ENCODE assay signal across 22 cellular contexts in genomic region chr12:131917711-131918306, GRCh38. TPM values are rescaled to one million over a fixed set of nuclear protein-coding genes. Genes with fewer than 3 reads are reported as not detected.
DNase-seq lines count a peak whose midpoint lies in the region; ATAC-seq, FAIRE-seq and TF ChIP-seq lines count a peak whose summit lies in the region.
"Had no signal": no experiment of that assay in that cellular context is flagged by ENCODE, and none has a peak within 500 bp of the region (broad histone marks: within the 10 kb centered on the region; RNA-seq: fewer than 3 reads in every experiment).

No MANE protein-coding gene starts in this region.

- no peak overlapping the region for H2AK9ac ChIP-seq in IMR-90 (replicated peaks; ENCODE audit: low read depth, low read length, poor library complexity)

- H3K4me2 ChIP-seq in IMR-90 (ENCODE audit: low read depth, low read length) (no peak overlapping the region), H1 (ENCODE audit: insufficient read depth in 1 of 2, low read depth in 2 of 2, low read length in 2 of 2) (no peak overlapping the region), osteoblast (ENCODE audit: insufficient read depth, low read length) (no peak overlapping the region)

- H4K8ac ChIP-seq in IMR-90 (ENCODE audit: low read depth in 2 of 2, low read length in 2 of 2) (no peak overlapping the region), H1 (ENCODE audit: extremely low read depth, insufficient read depth, low read length) (peak overlapping the region; percentile 25; the same call in 1 of the 2 replicates)

- no peak for TF ChIP-seq POLR2A in IMR-90 (IDR thresholded peaks at IDR 0.05; ENCODE audit: low read depth, low read length)
- TF ChIP-seq POLR2A in H1 (IDR thresholded peaks at IDR 0.05; ENCODE audit: control extremely low read depth in 1 of 2, low read depth in 2 of 2, low read length in 2 of 2): no peak

- H3K56ac ChIP-seq in IMR-90 (ENCODE audit: extremely low read depth, insufficient read depth, low read length) (no peak overlapping the region), H1 (replicated peaks; ENCODE audit: insufficient read length, low read depth, low read length) (no peak overlapping the region)

- peaks cover 3% of the 10 kb centered on the region for H3K4me1 ChIP-seq in IMR-90 (ENCODE audit: control insufficient read depth, insufficient read depth, low read length)
- H3K4me1 ChIP-seq in H1 (replicated peaks in 1 of 4; ENCODE audit: control insufficient read depth in 3 of 4, insufficient read depth in 4 of 4, low read length in 3 of 4): no peaks in the 10 kb centered on the region
- H3K4me1 ChIP-seq in osteoblast (ENCODE audit: insufficient read depth, low read length): peaks cover 1% of the 10 kb centered on the region
- H3K4me1 ChIP-seq: HAP-1 had no signal

- no peak overlapping the region for H2BK120ac ChIP-seq in IMR-90 (ENCODE audit: low read depth, low read length)
- H2BK120ac ChIP-seq in H1 (replicated peaks; ENCODE audit: low read depth, low read length): no peak overlapping the region

- in situ Hi-C loops in IMR-90 (cut with MboI; ENCODE audit: low sequenced_read_pairs): no loop called here

- TF ChIP-seq EP300 in H1 (IDR thresholded peaks at IDR 0.05; ENCODE audit: borderline replicate concordance in 1 of 2, low read depth in 2 of 2, low read length in 2 of 2): no peak

- H4K5ac ChIP-seq in IMR-90 (ENCODE audit: low read depth, low read length) (no peak overlapping the region), H1 (ENCODE audit: insufficient read length, low read depth, low read length) (no peak overlapping the region)

- no peak overlapping the region for H2BK5ac ChIP-seq in IMR-90 (ENCODE audit: low read depth, low read length, poor library complexity, severe bottlenecking)
- no peak overlapping the region for H2BK5ac ChIP-seq in H1 (ENCODE audit: low read depth, low read length)

- no peaks in the 10 kb centered on the region for H3K9me1 ChIP-seq in IMR-90 (ENCODE audit: insufficient read depth, low read length)

- H3K79me2 ChIP-seq in H1 (ENCODE audit: control insufficient read depth in 1 of 2, insufficient read depth in 2 of 2, low read length in 2 of 2) (no peaks in the 10 kb centered on the region), osteoblast (ENCODE audit: insufficient read depth, low read length) (no peaks in the 10 kb centered on the region)

- no peak overlapping the region for H3K23ac ChIP-seq in IMR-90 (ENCODE audit: low read depth, low read length)
- no peak overlapping the region for H3K23ac ChIP-seq in H1 (ENCODE audit: insufficient read length)

- BruUV-seq in IMR-90 (replicated peaks; lab: Mats Ljungman, UMichigan): no TSS peak

- H3K4me3 ChIP-seq in GM06990 (replicated peaks; ENCODE audit: low read depth, low read length) (no peak overlapping the region), IMR-90 (ENCODE audit: insufficient read depth, low read depth, low read length) (no peak overlapping the region), H1 (ENCODE audit: extremely low read depth in 1 of 4, insufficient read depth in 2 of 4, low read depth in 3 of 4, low read length in 4 of 4) (no peak overlapping the region), osteoblast (ENCODE audit: insufficient read depth, low read length) (no peak overlapping the region), WERI-Rb-1 (ENCODE audit: low read depth, low read length) (no peak overlapping the region)
- H3K4me3 ChIP-seq: HAP-1, SK-N-MC had no signal

- H3K9ac ChIP-seq in IMR-90 (ENCODE audit: low read depth, low read length) (no peak overlapping the region), H1 (replicated peaks in 1 of 4; ENCODE audit: extremely low read depth in 1 of 4, low read depth in 3 of 4, low read length in 3 of 4) (no peak overlapping the region)

- H2AFZ ChIP-seq in IMR-90 (replicated peaks; ENCODE audit: low read length, poor library complexity) (peak overlapping the region; percentile 5), H1 (ENCODE audit: low read length) (no peak overlapping the region), osteoblast (ENCODE audit: low read length) (no peak overlapping the region)

- no peaks in the 10 kb centered on the region for H4K20me1 ChIP-seq in IMR-90 (ENCODE audit: insufficient read depth, low read length)
- H4K20me1 ChIP-seq in H1 (replicated peaks in 1 of 2; ENCODE audit: control insufficient read depth in 1 of 2, insufficient read depth in 2 of 2, low read length in 2 of 2): peaks cover 0 to 11% of the 10 kb centered on the region in 2 experiments
- peaks cover 2% of the 10 kb centered on the region for H4K20me1 ChIP-seq in osteoblast (ENCODE audit: insufficient read depth, low read length)

- no peak overlapping the region for H3K14ac ChIP-seq in IMR-90 (replicated peaks; ENCODE audit: low read depth, low read length)
- H3K14ac ChIP-seq in H1 (ENCODE audit: insufficient read length): no peak overlapping the region

- H4K91ac ChIP-seq in IMR-90 (ENCODE audit: insufficient read depth, low read depth, low read length) (no peak overlapping the region), H1 (replicated peaks; ENCODE audit: insufficient read length, low read length) (no peak overlapping the region)

- ATAC-seq in IMR-90 (ENCODE audit: low read depth): no peak
- ATAC-seq: T-helper 17 cell had no signal

- H3K18ac ChIP-seq in IMR-90 (ENCODE audit: low read depth, low read length) (no peak overlapping the region), H1 (ENCODE audit: extremely low read depth, low read length) (no peak overlapping the region)

- H2BK20ac ChIP-seq in IMR-90 (ENCODE audit: low read depth, low read length) (no peak overlapping the region), H1 (ENCODE audit: low read length) (no peak overlapping the region)

- POLR2A ChIA-PET in IMR-90 (lab: Charles Lee; ENCODE audit: unreplicated experiment) (no interaction called here), H1 (lab: Charles Lee; ENCODE audit: partially characterized antibody) (interaction anchor here (0.9 to 4.8 kb wide), 4 partner anchors 10 to 32 kb away, joined by 3 to 33 read pairs (median 4); partner anchors contain the start of genes EP400 and PUS1)

- dilution Hi-C loops in IMR-90 (cut with HindIII; ENCODE audit: low sequenced_read_pairs, unreplicated experiment): no loop called here

- no peak overlapping the region for H3K27ac ChIP-seq in IMR-90 (ENCODE audit: insufficient read depth, low read length)
- H3K27ac ChIP-seq in H1 (ENCODE audit: low read depth, low read length): no peak overlapping the region
- no peak overlapping the region for H3K27ac ChIP-seq in osteoblast (ENCODE audit: low read depth, low read length)
- no peak overlapping the region for H3K27ac ChIP-seq in WERI-Rb-1
- H3K27ac ChIP-seq: SK-N-MC had no signal

- no peak overlapping the region for H2AK5ac ChIP-seq in IMR-90 (ENCODE audit: low read depth, low read length)
- no peak overlapping the region for H2AK5ac ChIP-seq in H1 (ENCODE audit: low read depth, low read length)

- H2BK15ac ChIP-seq in IMR-90 (ENCODE audit: low read depth, low read length): no peak overlapping the region
- no peak overlapping the region for H2BK15ac ChIP-seq in H1 (ENCODE audit: low read length)

- 92% methylated on average over 9 of the region's 18 CpGs; no CpG with 5 or more reads in 1 of the 2 experiments for WGBS in IMR-90 (ENCODE audit: extremely low coverage in 2 of 2, insufficient read length in 1 of 2), 2 experiments
- WGBS in H1 (ENCODE audit: extremely low coverage in 1 of 2, insufficient coverage in 1 of 2, insufficient read length in 1 of 2, insufficient replicate concordance in 2 of 2, low coverage in 1 of 2, low lambda C conversion rate in 2 of 2, missing lambda C conversion rate in 1 of 2), 2 experiments: 92% methylated on average over 15 of the region's 18 CpGs; no CpG with 5 or more reads in 1 of the 2 experiments

- no peak overlapping the region for H2BK12ac ChIP-seq in H1 (ENCODE audit: low read depth, low read length)

- 0 out of 4 replicates have a peak, but pooled peaks cover 0 to 6% of the 10 kb centered on the region in 2 experiments for H3K79me1 ChIP-seq in IMR-90 (ENCODE audit: low read depth in 1 of 2, low read length in 2 of 2)
- H3K79me1 ChIP-seq in H1 (ENCODE audit: low read depth, low read length): no peaks in the 10 kb centered on the region

- TF ChIP-seq RAD21 in IMR-90 (IDR thresholded peaks at IDR 0.05; ENCODE audit: low read length) (no peak), H1 (IDR thresholded peaks at IDR 0.05 in 1 of 2, conservative IDR thresholded peaks at IDR 0.05 in 1 of 2; ENCODE audit: low read depth in 2 of 2, low read length in 2 of 2) (no peak)

- H3K9me3 ChIP-seq in IMR-90 (ENCODE audit: control insufficient read depth, insufficient read depth, low read length) (no peaks in the 10 kb centered on the region), H1 (ENCODE audit: insufficient read depth in 2 of 2, low read depth in 1 of 2, low read length in 1 of 2) (no peaks in the 10 kb centered on the region), osteoblast (ENCODE audit: low read depth, low read length) (no peaks in the 10 kb centered on the region), WERI-Rb-1 (ENCODE audit: severe bottlenecking) (no peaks in the 10 kb centered on the region)
- H3K9me3 ChIP-seq: HAP-1 had no signal

- peaks cover 4% of the 10 kb centered on the region; the same call in 1 of the 2 replicates for H3K23me2 ChIP-seq in H1 (ENCODE audit: low read depth, low read length)

- CTCF ChIA-PET in IMR-90 (lab: Yijun Ruan, JAX) (no interaction called here), H1 (lab: Charles Lee; ENCODE audit: partially characterized antibody) (interaction anchor here (0.7 kb wide), 1 partner anchor 35 kb away, joined by 3 read pairs; no protein-coding TSS in a partner anchor)

- H3K36me3 ChIP-seq in GM06990 (ENCODE audit: control insufficient read depth, insufficient read depth, low read length) (peaks cover 4% of the 10 kb centered on the region), IMR-90 (ENCODE audit: control insufficient read depth, insufficient read depth, low read length) (peaks cover 72% of the 10 kb centered on the region), H1 (ENCODE audit: control insufficient read depth in 2 of 4, insufficient read depth in 4 of 4, low read length in 3 of 4) (peaks cover 9 to 56% (median 28%) of the 10 kb centered on the region in 4 experiments), osteoblast (ENCODE audit: insufficient read depth, low read length) (peaks cover 34% of the 10 kb centered on the region), WERI-Rb-1 (peaks cover 84% of the 10 kb centered on the region)

- H3K27me3 ChIP-seq in GM06990 (replicated peaks; ENCODE audit: control insufficient read depth, insufficient read depth, low read length) (no peaks in the 10 kb centered on the region), IMR-90 (ENCODE audit: control insufficient read depth, insufficient read depth, low read length) (no peaks in the 10 kb centered on the region), H1 (replicated peaks in 1 of 4; ENCODE audit: control insufficient read depth in 3 of 4, extremely low read depth in 1 of 4, insufficient read depth in 3 of 4, low read length in 3 of 4) (no peaks in the 10 kb centered on the region), osteoblast (ENCODE audit: insufficient read depth, low read length) (no peaks in the 10 kb centered on the region), WERI-Rb-1 (ENCODE audit: insufficient read depth, low read depth, severe bottlenecking) (no peaks in the 10 kb centered on the region)

- TF ChIP-seq CTCF in GM06990 (IDR thresholded peaks at IDR 0.05; ENCODE audit: insufficient read depth, low read length, poor library complexity, severe bottlenecking) (no peak), IMR-90 (conservative IDR thresholded peaks at IDR 0.05; ENCODE audit: low read depth, low read length) (no peak), H1 (IDR thresholded peaks at IDR 0.05; ENCODE audit: control extremely low read depth in 1 of 3, insufficient read depth in 1 of 3, low read depth in 1 of 3, low read length in 3 of 3) (no peak), osteoblast (IDR thresholded peaks at IDR 0.05; ENCODE audit: extremely low read depth, low read depth, low read length) (no peak), WERI-Rb-1 (IDR thresholded peaks at IDR 0.05; ENCODE audit: low read depth, low read length) (no peak)

- DNase-seq in GM06990 (ENCODE audit: extremely low read depth, insufficient read length): peak; percentile 4
- no peak for DNase-seq in IMR-90
- peak in 1 of 2 experiments; percentile 46 for DNase-seq in H1 (ENCODE audit: low read depth in 1 of 2, low spot score in 2 of 2)
- peak; percentile 80 for DNase-seq in osteoblast (ENCODE audit: insufficient read length, low spot score, missing footprints)
- DNase-seq in NCI-H2171 treated with DMSO at 0.1 percent for 48 hours (lab: John Stamatoyannopoulos, UW): no peak
- no peak for DNase-seq in NCI-H524 treated with DMSO at 0.1 percent for 48 hours (lab: John Stamatoyannopoulos, UW)
- no peak for DNase-seq in WERI-Rb-1
- DNase-seq: CD4-positive, CD25-positive, alpha-beta regulatory T cell; DND-41; KBM-7; MM.1S; NCI-H1092; NCI-H1436; NCI-H187 treated with DMSO at 0.1 percent for 48 hours; NCI-H2107; NCI-H2227 treated with DMSO at 0.1 percent for 48 hours; NCI-H524; SHP77 treated with DMSO at 0.1 percent for 48 hours; SW 1271; T-helper 17 cell had no signal

- FAIRE-seq in H1 (lab: Jason Lieb, UNC): no peak

- intact Hi-C loops in IMR-90 (cut with micrococcal nuclease): no loop called here

- no peak overlapping the region for H3K4ac ChIP-seq in IMR-90 (ENCODE audit: low read depth, low read length)
- H3K4ac ChIP-seq in H1 (replicated peaks; ENCODE audit: insufficient read length, low read depth, low read length): no peak overlapping the region

RNA-seq across cellular contexts. Expression of gene PUS1, which starts 11.3 kb away (rescaled TPM):
- total RNA-seq in IMR-90 (2012; rRNA removed) (11.4 and 14.0 TPM in 2 replicates), osteoblast (6.5 and 7.6 TPM in 2 replicates)
- polyA plus RNA-seq in IMR-90 (2012; rRNA removed) (33.1 and 36.7 TPM in 2 replicates), H1 (2011; rRNA removed) (48.1 and 65.7 TPM in 2 replicates)
- polyA plus RNA-seq in IMR-90 (2012; cell fraction: cytosol; rRNA removed): 28.6 and 35.9 TPM in 2 replicates
- polyA plus RNA-seq in IMR-90 (2012; cell fraction: nucleus; rRNA removed; ENCODE audit: low replicate concordance): 86.5 and 151 TPM in 2 replicates
- total RNA-seq in H1 (2021; fragmentation: NEBNext Ultra II Directional; extraction: Animal tissue kit (Norgen Biotek cat#: 25700)): 81.2 and 82.5 TPM in 2 replicates
- 74.1 TPM for polyA plus RNA-seq in H1 (2011; cell fraction: cytosol; rRNA removed)
- polyA plus RNA-seq in H1 (2011; cell fraction: nucleus; rRNA removed): 85.2 TPM
- 57.7 to 80.3 TPM (median 73.5 TPM) in 4 replicates for polyA plus RNA-seq in H1 (2012, experiment 1 of 2)
- polyA plus RNA-seq in H1 (2012, experiment 2 of 2): 51.6 TPM
- 42.1 TPM for polyA plus RNA-seq in H1 (2013, experiment 1 of 2)
- polyA plus RNA-seq in H1 (2013, experiment 2 of 2): 42.7 TPM
- 28.4 and 37.6 TPM in 2 replicates for polyA minus RNA-seq in H1 (2011; rRNA and poly(A)+ RNA removed)
- 50.9 TPM for polyA minus RNA-seq in H1 (2011; cell fraction: cytosol; rRNA and poly(A)+ RNA removed)
- polyA minus RNA-seq in H1 (2011; cell fraction: nucleus; rRNA and poly(A)+ RNA removed): 40.6 TPM

RNA-seq across cellular contexts. Expression of gene ULK1, which starts 23.4 kb away (rescaled TPM):
- total RNA-seq in IMR-90 (2012; rRNA removed) (1.8 and 1.9 TPM in 2 replicates), osteoblast (13.3 and 14.1 TPM in 2 replicates)
- polyA plus RNA-seq in IMR-90 (2012; rRNA removed) (19.2 and 20.0 TPM in 2 replicates), H1 (2011; rRNA removed) (13.0 and 26.4 TPM in 2 replicates)
- polyA plus RNA-seq in IMR-90 (2012; cell fraction: cytosol; rRNA removed): 7.8 and 17.2 TPM in 2 replicates
- 80.3 and 166 TPM in 2 replicates for polyA plus RNA-seq in IMR-90 (2012; cell fraction: nucleus; rRNA removed; ENCODE audit: low replicate concordance)
- total RNA-seq in H1 (2021; fragmentation: NEBNext Ultra II Directional; extraction: Animal tissue kit (Norgen Biotek cat#: 25700)): 44.1 and 48.5 TPM in 2 replicates
- polyA plus RNA-seq in H1 (2011; cell fraction: cytosol; rRNA removed): 11.9 TPM
- polyA plus RNA-seq in H1 (2011; cell fraction: nucleus; rRNA removed): 127 TPM
- 26.7 to 43.8 TPM (median 39.0 TPM) in 4 replicates for polyA plus RNA-seq in H1 (2012, experiment 1 of 2)
- 26.9 TPM for polyA plus RNA-seq in H1 (2012, experiment 2 of 2)
- 23.4 TPM for polyA plus RNA-seq in H1 (2013, experiment 1 of 2)
- 23.0 TPM for polyA plus RNA-seq in H1 (2013, experiment 2 of 2)
- polyA minus RNA-seq in H1 (2011; rRNA and poly(A)+ RNA removed): 12.9 and 16.5 TPM in 2 replicates
- 29.4 TPM for polyA minus RNA-seq in H1 (2011; cell fraction: cytosol; rRNA and poly(A)+ RNA removed)
- polyA minus RNA-seq in H1 (2011; cell fraction: nucleus; rRNA and poly(A)+ RNA removed): 42.7 TPM

RNA-seq across cellular contexts. Expression of gene EP400, which starts 31.9 kb away (rescaled TPM):
- total RNA-seq in IMR-90 (2012; rRNA removed): 4.3 and 5.3 TPM in 2 replicates
- 10.3 and 11.4 TPM in 2 replicates for polyA plus RNA-seq in IMR-90 (2012; rRNA removed)
- 5.7 and 6.6 TPM in 2 replicates for polyA plus RNA-seq in IMR-90 (2012; cell fraction: cytosol; rRNA removed)
- 20.1 and 26.9 TPM in 2 replicates for polyA plus RNA-seq in IMR-90 (2012; cell fraction: nucleus; rRNA removed; ENCODE audit: low replicate concordance)
- total RNA-seq in H1 (2021; fragmentation: NEBNext Ultra II Directional; extraction: Animal tissue kit (Norgen Biotek cat#: 25700)): 69.6 and 69.7 TPM in 2 replicates
- 13.1 and 16.2 TPM in 2 replicates for polyA plus RNA-seq in H1 (2011; rRNA removed)
- 9.9 TPM for polyA plus RNA-seq in H1 (2011; cell fraction: cytosol; rRNA removed)
- polyA plus RNA-seq in H1 (2011; cell fraction: nucleus; rRNA removed): 43.9 TPM
- 41.3 to 47.5 TPM (median 44.4 TPM) in 4 replicates for polyA plus RNA-seq in H1 (2012, experiment 1 of 2)
- polyA plus RNA-seq in H1 (2012, experiment 2 of 2): 14.9 TPM
- 29.6 TPM for polyA plus RNA-seq in H1 (2013, experiment 1 of 2)
- 24.5 TPM for polyA plus RNA-seq in H1 (2013, experiment 2 of 2)
- polyA minus RNA-seq in H1 (2011; rRNA and poly(A)+ RNA removed): 22.0 and 23.0 TPM in 2 replicates
- polyA minus RNA-seq in H1 (2011; cell fraction: cytosol; rRNA and poly(A)+ RNA removed): 27.4 TPM
- 33.5 TPM for polyA minus RNA-seq in H1 (2011; cell fraction: nucleus; rRNA and poly(A)+ RNA removed)
- 14.4 and 14.5 TPM in 2 replicates for total RNA-seq in osteoblast

Comparison
In these comparisons a context has a peak if more than half of its experiments do, and no peak if none do; other contexts are left out.
1. DNase-seq: peak in GM06990 (single experiment) and osteoblast (single experiment); none in IMR-90 (single experiment), NCI-H2171 treated with DMSO at 0.1 percent for 48 hours (single experiment), NCI-H524 treated with DMSO at 0.1 percent for 48 hours (single experiment) and WERI-Rb-1 (single experiment).